ENCODE assay signal across 8 cellular contexts in genomic region chr11:67354314-67355022, GRCh38. TPM values are rescaled to one million over a fixed set of nuclear protein-coding genes. Genes with fewer than 3 reads are reported as not detected.
A peak's percentile ranks its signal among the peaks of the same experiment; 100 is the strongest.
DNase-seq lines count a peak whose midpoint lies in the region; ATAC-seq and TF ChIP-seq lines count a peak whose summit lies in the region.

No MANE protein-coding gene starts in this region.

- ATAC-seq in upper lobe of right lung (peak; percentile 27), GM21528 (IDR thresholded peaks at IDR 0.05; ENCODE audit: low FRiP score, unreplicated experiment) (no peak)

- H4K91ac ChIP-seq in mesenchymal stem cell (ENCODE audit: low read length): peak overlapping the region; percentile 89

- no peaks in the 10 kb centered on the region for H3K9me3 Mint-ChIP-seq in activated naive CD4-positive, alpha-beta T cell treated with anti-CD3 and anti-CD28 coated beads, Interleukin-2, amount 50 U/mL, for 24 hours

- peak overlapping the region; percentile 92 for H2BK15ac ChIP-seq in mesenchymal stem cell (ENCODE audit: low read depth, poor library complexity, severe bottlenecking)

- H3K27ac Mint-ChIP-seq in activated naive CD4-positive, alpha-beta T cell treated with anti-CD3 and anti-CD28 coated beads, Interleukin-2, amount 50 U/mL, for 24 hours: peak overlapping the region; percentile 99

- DNase-seq in activated naive CD4-positive, alpha-beta T cell treated with anti-CD3 and anti-CD28 coated beads, Interleukin-2, amount 50 U/mL, for 16 hours: no peak
- DNase-seq in RKO (ENCODE audit: low spot score) (peak; percentile 97), dermis blood vessel endothelial cell (peak; percentile 92), mesenchymal stem cell (peak; percentile 98), upper lobe of right lung (no peak), NCI-H2227 treated with DMSO at 0.1 percent for 48 hours (lab: John Stamatoyannopoulos, UW) (no peak)

- peak overlapping the region; percentile 96 for H3K27ac ChIP-seq in mesenchymal stem cell (ENCODE audit: low read length, poor library complexity, severe bottlenecking)
- peak overlapping the region; percentile 99 for H3K27ac ChIP-seq in upper lobe of right lung

- H2BK120ac ChIP-seq in mesenchymal stem cell (ENCODE audit: low read depth, low read length): peak overlapping the region; percentile 62

- peaks cover 48% of the 10 kb centered on the region for H3K4me1 Mint-ChIP-seq in activated naive CD4-positive, alpha-beta T cell treated with anti-CD3 and anti-CD28 coated beads, Interleukin-2, amount 50 U/mL, for 24 hours

- H3K23ac ChIP-seq in mesenchymal stem cell (ENCODE audit: low read length in 2 of 2): no peak overlapping the region

- H4K8ac ChIP-seq in mesenchymal stem cell (ENCODE audit: low read length): peak overlapping the region; percentile 92

- H3K4me3 Mint-ChIP-seq in activated naive CD4-positive, alpha-beta T cell treated with anti-CD3 and anti-CD28 coated beads, Interleukin-2, amount 50 U/mL, for 24 hours: peak overlapping the region; percentile 98

- intact Hi-C loops in upper lobe of right lung (cut with DNase I): loop anchor here (5.0 kb wide), 1 partner anchor 33 kb away; no protein-coding TSS in a partner anchor

- H3K4me3 ChIP-seq in mesenchymal stem cell (ENCODE audit: insufficient read depth in 1 of 2, low read depth in 1 of 2, low read length in 2 of 2): peak overlapping the region in 1 of 2 experiments; percentile 89
- H3K4me3 ChIP-seq in upper lobe of right lung: peak overlapping the region; percentile 84

- H3K4me1 ChIP-seq in mesenchymal stem cell (ENCODE audit: control insufficient read depth, insufficient read depth, low read depth, low read length) (peaks cover 53% of the 10 kb centered on the region), upper lobe of right lung (peaks cover 62% of the 10 kb centered on the region)

- H2AFZ ChIP-seq in mesenchymal stem cell (ENCODE audit: low read depth, low read length): no peak overlapping the region

- peak overlapping the region; percentile 87 for H2BK5ac ChIP-seq in mesenchymal stem cell (ENCODE audit: low read depth, low read length, poor library complexity, severe bottlenecking)

- H3K27me3 Mint-ChIP-seq in activated naive CD4-positive, alpha-beta T cell treated with anti-CD3 and anti-CD28 coated beads, Interleukin-2, amount 50 U/mL, for 24 hours: no peaks in the 10 kb centered on the region

- H3K9me3 ChIP-seq in mesenchymal stem cell (ENCODE audit: control insufficient read depth, low read length) (no peaks in the 10 kb centered on the region), upper lobe of right lung (no peaks in the 10 kb centered on the region)

- peak overlapping the region; percentile 85 to 92 for H3K4ac ChIP-seq in mesenchymal stem cell (ENCODE audit: low read depth in 1 of 2, low read length in 2 of 2)

- H2BK12ac ChIP-seq in mesenchymal stem cell (ENCODE audit: low read length in 2 of 2): peak overlapping the region; percentile 49 to 91

- H3K14ac ChIP-seq in mesenchymal stem cell (ENCODE audit: low read length in 2 of 2): peak overlapping the region in 1 of 2 experiments; percentile 7

- peak overlapping the region; percentile 72 to 92 for H3K18ac ChIP-seq in mesenchymal stem cell (ENCODE audit: low read depth in 1 of 2, low read length in 2 of 2)

- H3K9ac ChIP-seq in mesenchymal stem cell (ENCODE audit: low read length): peak overlapping the region; percentile 94

- H3K27me3 ChIP-seq in mesenchymal stem cell (ENCODE audit: control insufficient read depth in 1 of 2, insufficient read depth in 1 of 2, low read length in 2 of 2) (no peaks in the 10 kb centered on the region), upper lobe of right lung (no peaks in the 10 kb centered on the region)

- H3K36me3 ChIP-seq in mesenchymal stem cell (ENCODE audit: control insufficient read depth in 1 of 2, insufficient read depth in 2 of 2, low read depth in 1 of 2, low read length in 2 of 2): peaks cover 5 to 6% of the 10 kb centered on the region in 2 experiments
- no peaks in the 10 kb centered on the region for H3K36me3 ChIP-seq in upper lobe of right lung

- no peak for TF ChIP-seq CTCF in upper lobe of right lung (IDR thresholded peaks at IDR 0.05)

- H3K4me2 ChIP-seq in mesenchymal stem cell (ENCODE audit: low read length, poor library complexity, severe bottlenecking): no peak overlapping the region

- peaks cover 7% of the 10 kb centered on the region for H3K79me1 ChIP-seq in mesenchymal stem cell (replicated peaks; ENCODE audit: low read length, poor library complexity, severe bottlenecking)

- WGBS in mesenchymal stem cell: 9% methylated on average over 2 of the region's 3 CpGs

- peak overlapping the region; percentile 8 for H2AK5ac ChIP-seq in mesenchymal stem cell (ENCODE audit: low read length, severe bottlenecking)

- no peaks in the 10 kb centered on the region for H3K36me3 Mint-ChIP-seq in activated naive CD4-positive, alpha-beta T cell treated with anti-CD3 and anti-CD28 coated beads, Interleukin-2, amount 50 U/mL, for 24 hours

RNA-seq across cellular contexts. Expression of gene POLD4, which starts 1.1 kb away (rescaled TPM):
- total RNA-seq in dermis blood vessel endothelial cell: 41.8 and 54.1 TPM in 2 replicates
- 117 TPM for polyA plus RNA-seq in mesenchymal stem cell (2013, experiment 1 of 2)
- 117 TPM for polyA plus RNA-seq in mesenchymal stem cell (2013, experiment 2 of 2)
- total RNA-seq in upper lobe of right lung: 69.3 TPM

RNA-seq across cellular contexts. Expression of gene CLCF1, which starts 18.9 kb away (rescaled TPM):
- 2.0 and 3.0 TPM in 2 replicates for total RNA-seq in dermis blood vessel endothelial cell
- 5.7 TPM for polyA plus RNA-seq in mesenchymal stem cell (2013, experiment 1 of 2)
- 5.8 TPM for polyA plus RNA-seq in mesenchymal stem cell (2013, experiment 2 of 2)
- total RNA-seq in upper lobe of right lung: 4.0 TPM

RNA-seq across cellular contexts. Expression of gene RAD9A, which starts 37.3 kb away (rescaled TPM):
- total RNA-seq in dermis blood vessel endothelial cell (5.2 and 5.6 TPM in 2 replicates), upper lobe of right lung (20.7 TPM)
- polyA plus RNA-seq in mesenchymal stem cell (2013, experiment 1 of 2): 8.5 TPM
- 7.7 TPM for polyA plus RNA-seq in mesenchymal stem cell (2013, experiment 2 of 2)

RNA-seq across cellular contexts. Expression of gene PPP1CA, which starts 47.2 kb away (rescaled TPM):
- 297 and 318 TPM in 2 replicates for total RNA-seq in dermis blood vessel endothelial cell
- 157 TPM for polyA plus RNA-seq in mesenchymal stem cell (2013, experiment 1 of 2)
- 161 TPM for polyA plus RNA-seq in mesenchymal stem cell (2013, experiment 2 of 2)
- total RNA-seq in upper lobe of right lung: 134 TPM

RNA-seq across cellular contexts. Expression of gene TBC1D10C, which starts 49.4 kb away (rescaled TPM):
- total RNA-seq in dermis blood vessel endothelial cell: 0.34 and 0.42 TPM in 2 replicates
- not detected for polyA plus RNA-seq in mesenchymal stem cell (2013, experiment 1 of 2)
- not detected for polyA plus RNA-seq in mesenchymal stem cell (2013, experiment 2 of 2)
- total RNA-seq in upper lobe of right lung: 26.8 TPM

Comparison
In these comparisons a context has a peak if more than half of its experiments do, and no peak if none do; other contexts are left out.
1. DNase-seq: peak in RKO (single experiment), dermis blood vessel endothelial cell (single experiment) and mesenchymal stem cell (single experiment); none in activated naive CD4-positive, alpha-beta T cell treated with anti-CD3 and anti-CD28 coated beads, Interleukin-2, amount 50 U/mL, for 16 hours (single experiment), upper lobe of right lung (single experiment) and NCI-H2227 treated with DMSO at 0.1 percent for 48 hours (single experiment).